In genomic region chr9:129454468-129455067, GRCh38 we compare ENCODE assay signal across 28 cellular contexts.
DNase-seq lines count a peak whose midpoint lies in the region; ATAC-seq, FAIRE-seq and TF ChIP-seq lines count a peak whose summit lies in the region.
"Had no signal": no experiment of that assay in that cellular context is flagged by ENCODE, and none has a peak within 500 bp of the region (broad histone marks: within the 10 kb centered on the region; RNA-seq: fewer than 3 reads in every experiment).

No MANE protein-coding gene starts in this region.

- H3K4me1 Mint-ChIP-seq in CD8-positive, alpha-beta memory T cell: peaks cover 36 to 60% (median 46%) of the 10 kb centered on the region in 3 donors
- H3K4me1 Mint-ChIP-seq in naive thymus-derived CD8-positive, alpha-beta T cell: peaks cover 22 to 43% (median 35%) of the 10 kb centered on the region in 4 donors

- no TSS peak for BruUV-seq in K562 (replicated peaks; lab: Mats Ljungman, UMichigan)

- no peaks in the 10 kb centered on the region for H3K79me2 ChIP-seq in K562 (ENCODE audit: control insufficient read depth, insufficient read depth, low read length)

- CTCF ChIA-PET in CD8-positive, alpha-beta memory T cell (lab: Charles Lee): no interaction called here
- CTCF ChIA-PET in HEK293 (lab: Yijun Ruan, JAX): no interaction called here
- CTCF ChIA-PET in K562 (lab: Yijun Ruan, JAX; ENCODE audit: low intra/inter-chr PET ratio): no interaction called here

- POLR2A ChIA-PET in CD8-positive, alpha-beta memory T cell (lab: Charles Lee): no interaction called here
- POLR2A ChIA-PET in HEK293 (lab: Yijun Ruan, JAX) (interaction anchor here (1.5 kb wide), 1 partner anchor 42 kb away, joined by 3 read pairs; no protein-coding TSS in a partner anchor), K562 (lab: Yijun Ruan, JAX) (interaction anchor here (0.9 kb wide), 1 partner anchor 27 kb away, joined by 3 read pairs; no protein-coding TSS in a partner anchor)
- POLR2A ChIA-PET in naive thymus-derived CD8-positive, alpha-beta T cell (lab: Charles Lee): no interaction called here

- peaks cover 0 to 2% (median 0%) of the 10 kb centered on the region in 5 donors for H3K9me3 Mint-ChIP-seq in CD8-positive, alpha-beta memory T cell
- H3K9me3 Mint-ChIP-seq in naive thymus-derived CD8-positive, alpha-beta T cell: no peaks in the 10 kb centered on the region
- H3K9me3 Mint-ChIP-seq: GM23338, HFFc6, neural progenitor cell had no signal

- H3K36me3 Mint-ChIP-seq in CD8-positive, alpha-beta memory T cell: no peaks in the 10 kb centered on the region
- H3K36me3 Mint-ChIP-seq in naive thymus-derived CD8-positive, alpha-beta T cell: no peaks in the 10 kb centered on the region
- H3K36me3 Mint-ChIP-seq: neural progenitor cell had no signal

- no peaks in the 10 kb centered on the region for H3K9me1 ChIP-seq in K562 (ENCODE audit: control insufficient read depth, insufficient read depth, low read length)

- intact Hi-C loops in K562 (cut with micrococcal nuclease): no loop called here

- ATAC-seq in K562: no peak
- ATAC-seq in naive thymus-derived CD8-positive, alpha-beta T cell: no peak
- ATAC-seq: activated CD4-positive, CD25-positive, alpha-beta regulatory T cell treated with anti-CD3 and anti-CD28 coated beads, Interleukin-2, amount 50 U/mL, for 24 hours; GM23338; left colon; sciatic nerve had no signal

- H3K36me3 ChIP-seq in CD8-positive, alpha-beta memory T cell (ENCODE audit: insufficient read depth, low read length): no peaks in the 10 kb centered on the region
- H3K36me3 ChIP-seq in HEK293 (ENCODE audit: control insufficient read depth in 2 of 2, insufficient read depth in 1 of 2, low read length in 2 of 2) (no peaks in the 10 kb centered on the region), K562 (ENCODE audit: control insufficient read depth, insufficient read depth, low read length) (no peaks in the 10 kb centered on the region)
- H3K36me3 ChIP-seq: BLaER1, neural progenitor cell, transverse colon had no signal

- no peak overlapping the region for H3K4me2 ChIP-seq in K562 (ENCODE audit: insufficient read depth, low read length)
- H3K4me2 ChIP-seq: GM23338, neural progenitor cell had no signal

- peak overlapping the region in 2 of 7 donors; percentile 12 to 16 for H3K4me3 Mint-ChIP-seq in CD8-positive, alpha-beta memory T cell
- H3K4me3 Mint-ChIP-seq in naive thymus-derived CD8-positive, alpha-beta T cell: no peak overlapping the region
- H3K4me3 Mint-ChIP-seq: GM23338, HFFc6, neural progenitor cell had no signal

- H4K20me1 ChIP-seq in K562 (replicated peaks; ENCODE audit: control insufficient read depth, insufficient read depth, low read length): no peaks in the 10 kb centered on the region
- H4K20me1 ChIP-seq: BLaER1 had no signal

- WGBS in K562 (ENCODE audit: insufficient coverage, low coverage, missing lambda C conversion rate): 17% methylated on average over 5 of the region's 8 CpGs

- no peak overlapping the region for H3K4me3 ChIP-seq in CD8-positive, alpha-beta memory T cell (ENCODE audit: low read length)
- no peak overlapping the region for H3K4me3 ChIP-seq in HEK293 (ENCODE audit: low read depth, low read length)
- no peak overlapping the region for H3K4me3 ChIP-seq in K562
- H3K4me3 ChIP-seq: BLaER1, GM23338, neural progenitor cell, transverse colon had no signal

- peak overlapping the region in 5 of 8 donors; percentile 58 to 74 (median 68) for H3K27ac Mint-ChIP-seq in CD8-positive, alpha-beta memory T cell
- H3K27ac Mint-ChIP-seq in naive thymus-derived CD8-positive, alpha-beta T cell: peak overlapping the region in 6 of 10 donors; percentile 13 to 85 (median 54)
- H3K27ac Mint-ChIP-seq: GM23338, progenitor cell of endocrine pancreas had no signal

- no peak overlapping the region for H2AFZ ChIP-seq in K562 (ENCODE audit: low read depth, low read length)
- H2AFZ ChIP-seq: GM23338, neural progenitor cell had no signal

- H3K9ac ChIP-seq in K562 (ENCODE audit: insufficient read depth in 1 of 2, low read depth in 2 of 2, low read length in 2 of 2): no peak overlapping the region; a peak in 1 of 4 replicates
- H3K9ac ChIP-seq: BLaER1, neural progenitor cell had no signal

- no peak for DNase-seq in CD8-positive, alpha-beta memory T cell
- no peak for DNase-seq in K562 (ENCODE audit: extremely low read depth in 1 of 4, low spot score in 3 of 4)
- no peak for DNase-seq in naive thymus-derived CD8-positive, alpha-beta T cell
- DNase-seq in cerebellar nuclear complex (lab: John Stamatoyannopoulos, UW): no peak
- no peak for DNase-seq in NCI-H2029 (lab: John Stamatoyannopoulos, UW)
- DNase-seq in HuH-7.5 (ENCODE audit: low spot score): no peak
- DNase-seq: activated T-cell treated with anti-CD3 and anti-CD28 coated beads, Interleukin-2, amount 50 U/mL, for 1 hour; amniotic stem cell; hypothalamus; Kasumi-1; left colon; NCI-H1417 treated with DMSO at 0.1 percent for 48 hours; NCI-H2081; NCI-H226; NCI-H526 treated with DMSO at 0.1 percent for 48 hours; SHP77; stimulated activated CD4-positive, alpha-beta T cell treated with anti-CD3 and anti-CD28 coated beads, Interleukin-2, amount 100 ng/mL, for 48 hours; T-helper 2 cell; transverse colon had no signal

- H3K9me3 ChIP-seq in CD8-positive, alpha-beta memory T cell (ENCODE audit: low read length): no peaks in the 10 kb centered on the region
- no peaks in the 10 kb centered on the region for H3K9me3 ChIP-seq in HEK293 (ENCODE audit: control insufficient read depth, insufficient read depth, low read depth, low read length)
- H3K9me3 ChIP-seq in K562 (replicated peaks; ENCODE audit: control insufficient read depth, insufficient read depth, low read depth, low read length): no peaks in the 10 kb centered on the region
- H3K9me3 ChIP-seq: BLaER1, transverse colon had no signal

- no peak for FAIRE-seq in K562 (lab: Jason Lieb, UNC)
- FAIRE-seq: GM18507 had no signal

- no peak overlapping the region for H3K27ac ChIP-seq in CD8-positive, alpha-beta memory T cell (ENCODE audit: low read depth, low read length)
- H3K27ac ChIP-seq in HEK293 (ENCODE audit: extremely low read depth, low read depth, low read length) (no peak overlapping the region), K562 (ENCODE audit: extremely low read depth, low read depth, low read length) (no peak overlapping the region)
- H3K27ac ChIP-seq: neural progenitor cell, transverse colon had no signal

- peaks cover 36% of the 10 kb centered on the region for H3K4me1 ChIP-seq in CD8-positive, alpha-beta memory T cell (ENCODE audit: insufficient read depth, low read length)
- H3K4me1 ChIP-seq in HEK293 (ENCODE audit: control insufficient read depth, insufficient read depth, low read length) (peaks cover 14% of the 10 kb centered on the region), K562 (replicated peaks in 1 of 2; ENCODE audit: control insufficient read depth in 2 of 2, insufficient read depth in 2 of 2, low read length in 2 of 2) (peaks cover 16 to 26% of the 10 kb centered on the region in 2 experiments)

- no peak for TF ChIP-seq CTCF in HEK293 (tag by site-specific recombination; IDR thresholded peaks at IDR 0.05)
- no peak for TF ChIP-seq CTCF in K562 (IDR thresholded peaks at IDR 0.05 in 2 of 3, conservative IDR thresholded peaks at IDR 0.05 in 1 of 3; ENCODE audit: insufficient read depth in 2 of 3, low read depth in 1 of 3, low read length in 3 of 3)

- no peak for TF ChIP-seq RAD21 in K562 (CRISPR knock-in tag; conservative IDR thresholded peaks at IDR 0.05 in 1 of 2, IDR thresholded peaks at IDR 0.05 in 1 of 2)

- TF ChIP-seq POLR2A in K562 (conservative IDR thresholded peaks at IDR 0.05): no peak

- TF ChIP-seq EP300 in K562 (IDR thresholded peaks at IDR 0.05; ENCODE audit: low read length): no peak

- in situ Hi-C loops in K562 (cut with MboI): loop anchor here (5.0 kb wide), 1 partner anchor 37 kb away; no protein-coding TSS in a partner anchor

- no peaks in the 10 kb centered on the region for H3K27me3 ChIP-seq in CD8-positive, alpha-beta memory T cell (ENCODE audit: insufficient read depth, low read length, poor library complexity, severe bottlenecking)
- no peaks in the 10 kb centered on the region; a peak in 1 of 5 replicates for H3K27me3 ChIP-seq in K562 (ENCODE audit: control insufficient read depth in 2 of 2, insufficient read depth in 2 of 2, low read length in 2 of 2)
- H3K27me3 ChIP-seq: BLaER1, neural progenitor cell, transverse colon had no signal

- no peaks in the 10 kb centered on the region for H3K27me3 Mint-ChIP-seq in CD8-positive, alpha-beta memory T cell
- H3K27me3 Mint-ChIP-seq in naive thymus-derived CD8-positive, alpha-beta T cell: no peaks in the 10 kb centered on the region

TF ChIP-seq in HEK293, 187 proteins besides CTCF, POLR2A, EP300 and RAD21 (continues in another document):
- TF ChIP-seq ZBTB20 (tag by site-specific recombination; IDR thresholded peaks at IDR 0.05) (no peak), ZNF596 (tag by site-specific recombination; IDR thresholded peaks at IDR 0.05) (no peak), HOXC10 (CRISPR knock-in tag; IDR thresholded peaks at IDR 0.05) (no peak), ZNF585B (tag by site-specific recombination; IDR thresholded peaks at IDR 0.05) (no peak)

TF ChIP-seq in K562, 482 proteins besides CTCF, POLR2A, EP300 and RAD21:
- TF ChIP-seq EGR1 (conservative IDR thresholded peaks at IDR 0.05) (peak; percentile 88), ELF4 (CRISPR knock-in tag; IDR thresholded peaks at IDR 0.05) (no peak), ZNF232 (CRISPR knock-in tag; IDR thresholded peaks at IDR 0.05) (no peak)

Comparison
In these comparisons a context has a peak if more than half of its experiments do, and no peak if none do; other contexts are left out.
1. POLR2A ChIA-PET loops: an anchor here in HEK293 (1.5 kb wide) and K562 (0.9 kb wide); none called in CD8-positive, alpha-beta memory T cell and naive thymus-derived CD8-positive, alpha-beta T cell.